ENCODE assay signal across 8 cellular contexts in the genomic region with DNA sequence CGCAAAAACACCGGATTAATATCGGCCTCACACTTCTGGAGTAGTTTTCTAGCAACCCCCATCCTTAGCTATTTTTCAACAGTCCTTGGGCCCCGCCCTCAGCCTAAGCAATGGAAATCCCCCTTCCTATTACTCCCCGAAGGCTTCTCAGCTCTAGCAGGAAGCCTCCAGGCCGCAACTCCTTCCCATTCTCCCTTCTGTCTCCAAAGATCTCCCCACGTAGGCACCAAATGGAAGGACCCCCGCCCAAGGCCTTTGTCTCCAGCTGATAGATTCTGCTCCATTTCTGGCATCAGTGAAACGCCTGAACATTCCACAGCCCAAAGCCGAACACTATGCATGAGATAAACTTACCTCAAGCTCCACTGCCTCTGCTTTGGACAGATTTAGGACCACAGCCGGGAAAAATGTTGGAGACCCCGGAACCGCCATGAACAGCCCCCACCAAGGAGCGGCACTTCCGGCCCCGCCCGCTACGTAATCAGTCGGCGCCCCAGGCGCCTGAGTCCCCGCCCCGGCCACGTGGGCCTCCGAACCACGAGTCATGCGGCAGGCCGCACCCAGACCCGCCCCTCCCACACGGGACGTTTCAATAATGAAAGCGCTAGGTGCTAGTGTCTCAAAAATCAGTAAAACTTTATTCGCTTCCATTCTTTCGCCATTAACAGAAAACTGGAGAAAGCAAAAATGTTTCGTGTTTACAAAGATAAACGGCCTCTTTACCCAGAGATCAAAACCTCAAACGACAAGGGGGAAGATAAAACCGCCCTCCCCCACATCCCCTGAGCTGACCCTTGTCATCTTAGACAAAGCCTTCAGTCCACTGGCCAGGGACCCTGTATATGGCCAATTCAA. TPM values are rescaled to one million over a fixed set of nuclear protein-coding genes. Genes with fewer than 3 reads are reported as not detected.
A peak's percentile ranks its signal among the peaks of the same experiment; 100 is the strongest.
DNase-seq lines count a peak whose midpoint lies in the region; ATAC-seq and TF ChIP-seq lines count a peak whose summit lies in the region.

A gene (minus strand): TSS at position 468 of the 855 bp plus-strand sequence. CDS start 611 bp downstream, outside the sequence.

- H2AFZ ChIP-seq in SU-DHL-6 (ENCODE audit: low read depth, low read length, severe bottlenecking), result peak within 1 kb of the TSS; percentile 64

- no peaks in the 10 kb centered on the region for H4K20me1 ChIP-seq in SU-DHL-6 (ENCODE audit: low read depth, low read length)

- 0 to 1% (median 0%) methylated on average over 38 of the region's 38 CpGs for WGBS in ovary, 3 donors
- WGBS in thymus, result 2% methylated on average over 38 of the region's 38 CpGs

- peak within 1 kb of the TSS; percentile 94 for H3K9ac ChIP-seq in SU-DHL-6 (ENCODE audit: low read length)

- H3K36me3 ChIP-seq in SU-DHL-6 (ENCODE audit: low read length), result peaks cover 43% of the 10 kb centered on the region
- no peaks in the 10 kb centered on the region for H3K36me3 ChIP-seq in ovary
- peaks cover 28% of the 10 kb centered on the region for H3K36me3 ChIP-seq in thymus (ENCODE audit: control insufficient read depth, insufficient read depth)

- no peaks in the 10 kb centered on the region for H3K9me2 ChIP-seq in SU-DHL-6 (replicated peaks; ENCODE audit: insufficient read depth, low read length)

- ATAC-seq in HG02678 (IDR thresholded peaks at IDR 0.05; ENCODE audit: unreplicated experiment), result peak; percentile 96
- peak; percentile 98 for ATAC-seq in activated naive CD8-positive, alpha-beta T cell treated with anti-CD3 and anti-CD28 coated beads, Interleukin-2, amount 10 ng/mL, durations not matched to agents 7 days and 5 days (ENCODE audit: low read depth)
- peak; percentile 99 for ATAC-seq in Right ventricle myocardium inferior

- no peaks in the 10 kb centered on the region for H3K27me3 Mint-ChIP-seq in activated naive CD8-positive, alpha-beta T cell treated with anti-CD3 and anti-CD28 coated beads, Interleukin-2, amount 10 ng/mL, durations not matched to agents 7 days and 5 days

- DNase-seq in GM12865 (ENCODE audit: low read depth) (peak; percentile 95), NCI-H1105 treated with DMSO at 0.1 percent for 48 hours (lab: John Stamatoyannopoulos, UW) (peak; percentile 85), Right ventricle myocardium inferior (ENCODE audit: missing footprints) (peak; percentile 97), ovary (peak; percentile 89 to 96 (median 92))
- DNase-seq in activated naive CD8-positive, alpha-beta T cell treated with anti-CD3 and anti-CD28 coated beads, Interleukin-2, amount 10 ng/mL, durations not matched to agents 7 days and 5 days, result peak; percentile 97

- H3K4me3 ChIP-seq in GM12865 (ENCODE audit: low read depth, low read length), result peak within 1 kb of the TSS; percentile 100
- H3K4me3 ChIP-seq in SU-DHL-6 (ENCODE audit: insufficient read depth, low read length, poor library complexity, severe bottlenecking), result peak within 1 kb of the TSS; percentile 95
- H3K4me3 ChIP-seq in ovary, result peak within 1 kb of the TSS; percentile 63
- H3K4me3 ChIP-seq in thymus (ENCODE audit: low read length), result peak within 1 kb of the TSS; percentile 59

- H3K9me3 Mint-ChIP-seq in activated naive CD8-positive, alpha-beta T cell treated with anti-CD3 and anti-CD28 coated beads, Interleukin-2, amount 10 ng/mL, durations not matched to agents 7 days and 5 days, result no peaks in the 10 kb centered on the region

- H3K79me2 ChIP-seq in SU-DHL-6 (ENCODE audit: insufficient read depth, low read length), result peaks cover 35% of the 10 kb centered on the region

- POLR2A ChIA-PET in activated naive CD8-positive, alpha-beta T cell treated with anti-CD3 and anti-CD28 coated beads, Interleukin-2, amount 10 ng/mL, durations not matched to agents 7 days and 5 days (lab: Charles Lee), result interaction anchor here (0.6 to 1.8 kb wide), 10 partner anchors 17 to 791 kb away, joined by 3 to 10 read pairs (median 5); a partner anchor contains a TSS

- peak within 1 kb of the TSS; percentile 93 for H3K4me3 Mint-ChIP-seq in activated naive CD8-positive, alpha-beta T cell treated with anti-CD3 and anti-CD28 coated beads, Interleukin-2, amount 10 ng/mL, durations not matched to agents 7 days and 5 days

- H3K27ac ChIP-seq in SU-DHL-6 (ENCODE audit: low read depth, low read length) (peak within 1 kb of the TSS; percentile 73), ovary (peak within 1 kb of the TSS in 1 of 2 donors; percentile 44), thymus (ENCODE audit: low read depth) (peak within 1 kb of the TSS; percentile 89)

- TF ChIP-seq POLR2A in ovary (IDR thresholded peaks at IDR 0.05), result peak; percentile 47

- TF ChIP-seq CTCF in GM12865 (IDR thresholded peaks at IDR 0.05; ENCODE audit: insufficient read depth, low read depth, low read length, missing control alignments) (no peak), SU-DHL-6 (IDR thresholded peaks at IDR 0.05; ENCODE audit: insufficient read depth, low read length, poor library complexity, severe bottlenecking) (no peak), ovary (IDR thresholded peaks at IDR 0.05) (no peak)

- peak; percentile 46 for TF ChIP-seq EP300 in ovary (IDR thresholded peaks at IDR 0.05)

- H3K9me3 ChIP-seq in SU-DHL-6 (ENCODE audit: insufficient read depth, low read length) (no peaks in the 10 kb centered on the region), ovary (no peaks in the 10 kb centered on the region), thymus (ENCODE audit: control insufficient read depth) (no peaks in the 10 kb centered on the region)

- peak within 1 kb of the TSS; percentile 94 for H3K27ac Mint-ChIP-seq in activated naive CD8-positive, alpha-beta T cell treated with anti-CD3 and anti-CD28 coated beads, Interleukin-2, amount 10 ng/mL, durations not matched to agents 7 days and 5 days

- H3K4me1 Mint-ChIP-seq in activated naive CD8-positive, alpha-beta T cell treated with anti-CD3 and anti-CD28 coated beads, Interleukin-2, amount 10 ng/mL, durations not matched to agents 7 days and 5 days, result peaks cover 18% of the 10 kb centered on the region

- peaks cover 33% of the 10 kb centered on the region for H3F3A ChIP-seq in SU-DHL-6 (ENCODE audit: insufficient read depth)

- H3K27me3 ChIP-seq in SU-DHL-6 (ENCODE audit: low read length), result no peaks in the 10 kb centered on the region
- no peaks in the 10 kb centered on the region for H3K27me3 ChIP-seq in ovary
- no peaks in the 10 kb centered on the region for H3K27me3 ChIP-seq in thymus (ENCODE audit: control insufficient read depth, insufficient read depth)

- H3K36me3 Mint-ChIP-seq in activated naive CD8-positive, alpha-beta T cell treated with anti-CD3 and anti-CD28 coated beads, Interleukin-2, amount 10 ng/mL, durations not matched to agents 7 days and 5 days, result peaks cover 23% of the 10 kb centered on the region

- H3K4me1 ChIP-seq in ovary (ENCODE audit: insufficient read depth) (peaks cover 2% of the 10 kb centered on the region), thymus (ENCODE audit: control insufficient read depth, insufficient read depth, low read length) (peaks cover 7% of the 10 kb centered on the region)

- intact Hi-C loops in Right ventricle myocardium inferior (cut with DNase I), result loop anchor here (2.0 to 5.0 kb wide), 3 partner anchors 41 to 136 kb away; a partner anchor contains a TSS
- intact Hi-C loops in ovary (cut with DNase I), result loop anchor here in 1 of 4 donors (2.0 to 10.0 kb wide), 2 partner anchors 40 to 372 kb away; a partner anchor contains a TSS

- peak within 1 kb of the TSS; percentile 81 for H3K4me2 ChIP-seq in SU-DHL-6 (ENCODE audit: low read depth, low read length, poor library complexity, severe bottlenecking)

RNA-seq across cellular contexts. Expression of the gene that starts here (rescaled TPM):
- 10 to 100 TPM; 37.4 to 40.2 TPM for total RNA-seq in activated naive CD8-positive, alpha-beta T cell treated with anti-CD3 and anti-CD28 coated beads, Interleukin-2, amount 10 ng/mL, durations not matched to agents 7 days and 5 days
- total RNA-seq in Right ventricle myocardium inferior (7.2 TPM), ovary (10 to 100 TPM; 12.9 to 21.7 (median 16.4) TPM)
- polyA plus RNA-seq in ovary (10 to 100 TPM in 1 of 2 donors, 1 to 10 TPM in 1; 8.7 to 17.8 TPM), thymus (33.3 TPM)
